In the genomic region with DNA sequence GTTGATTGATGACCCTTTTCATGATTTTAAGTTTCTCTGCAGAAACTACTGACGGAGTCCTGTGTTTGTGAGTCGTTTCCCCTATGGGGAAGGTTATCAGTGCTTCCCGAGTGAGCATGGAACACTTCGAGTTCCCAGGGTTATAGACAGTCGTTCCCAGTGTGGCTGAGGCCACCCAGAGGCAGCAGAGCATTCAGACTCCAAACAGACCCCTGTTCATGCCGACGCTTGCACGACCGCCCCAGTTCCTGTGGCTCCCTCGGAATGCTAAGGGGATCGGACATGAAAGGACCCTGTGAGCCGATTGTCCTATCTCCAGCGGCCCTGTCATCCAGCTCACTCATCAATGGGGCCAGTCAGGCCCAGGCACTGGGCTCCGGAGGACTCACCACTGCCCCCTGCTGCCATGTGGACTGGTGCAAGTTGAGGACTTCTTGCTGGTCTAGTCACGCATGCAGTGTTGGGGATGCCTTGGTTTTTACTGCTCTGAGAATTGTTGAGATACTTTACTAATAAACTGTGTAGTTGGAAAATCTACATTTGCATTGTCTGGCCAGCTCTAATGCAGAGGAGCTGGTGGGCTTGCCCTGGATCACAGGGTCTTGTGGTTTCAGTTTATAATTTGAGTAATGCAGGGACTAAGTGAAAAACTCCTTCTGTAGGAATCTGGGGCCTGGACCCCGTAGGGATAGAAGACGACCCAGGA, we compare ENCODE assay signal across 8 cellular contexts. TPM values are rescaled to one million over a fixed set of nuclear protein-coding genes. Genes with fewer than 3 reads are reported as not detected.
DNase-seq lines count a peak whose midpoint lies in the region; ATAC-seq and TF ChIP-seq lines count a peak whose summit lies in the region.

No MANE protein-coding gene starts in this region.

- intact Hi-C loops in lower lobe of right lung (cut with DNase I): no loop called here

- H3K27me3 ChIP-seq in lower lobe of right lung (ENCODE audit: low read depth): no peaks in the 10 kb centered on the region

- H3K27ac ChIP-seq in lower lobe of right lung: no peak overlapping the region

- TF ChIP-seq CTCF in lower lobe of right lung (IDR thresholded peaks at IDR 0.05): peak; percentile 83

- H3K36me3 ChIP-seq in lower lobe of right lung: peaks cover 59% of the 10 kb centered on the region

- no peak overlapping the region for H3K4me3 ChIP-seq in lower lobe of right lung

- peak in 1 of 2 donors; percentile 51 for ATAC-seq in lower lobe of right lung
- ATAC-seq in GM19035 (IDR thresholded peaks at IDR 0.05; ENCODE audit: unreplicated experiment): no peak

- H3K4me1 ChIP-seq in lower lobe of right lung: peaks cover 25% of the 10 kb centered on the region

- DNase-seq in NCI-H2171 treated with DMSO at 0.1 percent for 48 hours (lab: John Stamatoyannopoulos, UW) (peak; percentile 16), NCI-H2171 (lab: John Stamatoyannopoulos, UW) (no peak), NCI-H1694 treated with DMSO at 0.1 percent for 48 hours (lab: John Stamatoyannopoulos, UW) (peak; percentile 39), dermis microvascular lymphatic vessel endothelial cell (ENCODE audit: low read depth in 2 of 2) (peak; percentile 75 to 88), lower lobe of right lung (peak; percentile 88)
- peak; percentile 95 for DNase-seq in activated CD4-positive, alpha-beta T cell treated with anti-CD3 and anti-CD28 coated beads, Interleukin-2, amount 50 U/mL, for 48 hours
- DNase-seq in stimulated activated CD8-positive, alpha-beta memory T cell treated with anti-CD3 and anti-CD28 coated beads, Interleukin-12 subunit alpha, Interleukin-12 subunit beta, amount 100 ng/mL, for 24 hours (ENCODE audit: extremely low read depth): peak; percentile 61

- no peaks in the 10 kb centered on the region for H3K9me3 ChIP-seq in lower lobe of right lung

RNA-seq across cellular contexts. Expression of gene RPL13, which starts 3.1 kb away (rescaled TPM):
- total RNA-seq in dermis microvascular lymphatic vessel endothelial cell (2,608 and 3,128 TPM in 2 replicates), lower lobe of right lung (1,727 TPM)

RNA-seq across cellular contexts. Expression of gene CPNE7, which starts 18.2 kb away (rescaled TPM):
- total RNA-seq in dermis microvascular lymphatic vessel endothelial cell (0.25 and 2.4 TPM in 2 replicates), lower lobe of right lung (0.35 TPM)

RNA-seq across cellular contexts. Expression of gene SPG7, which starts 49.2 kb away (rescaled TPM):
- total RNA-seq in dermis microvascular lymphatic vessel endothelial cell (93.1 and 118 TPM in 2 replicates), lower lobe of right lung (98.8 TPM)

RNA-seq across cellular contexts. Expression of gene DPEP1, which starts 56.1 kb away (rescaled TPM):
- total RNA-seq in dermis microvascular lymphatic vessel endothelial cell (0.13 TPM in 2 replicates), lower lobe of right lung (0.59 TPM)
